Comparison of ENCODE assay signal across 8 cellular contexts in the genomic region with DNA sequence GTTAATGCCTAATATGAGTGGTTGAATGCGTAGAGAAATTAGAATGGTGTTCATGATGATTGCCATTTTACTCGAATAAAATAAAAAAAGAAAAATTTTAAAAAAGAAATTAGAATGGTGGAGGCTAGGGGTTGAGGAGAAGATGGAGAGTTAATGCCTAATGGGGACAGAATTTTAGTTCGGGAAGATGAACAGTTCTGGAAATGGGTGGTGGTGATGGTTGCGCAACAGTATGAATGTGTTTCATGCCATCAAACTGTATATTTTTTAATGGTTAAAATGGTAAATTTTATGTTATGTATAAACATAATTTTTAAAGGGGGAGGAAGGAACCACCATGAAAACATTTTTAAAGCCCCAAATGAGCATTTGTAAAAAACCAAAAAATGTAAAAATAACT.
"Had no signal": no experiment of that assay in that cellular context is flagged by ENCODE, and none has a peak within 500 bp of the region (broad histone marks: within the 10 kb centered on the region; RNA-seq: fewer than 3 reads in every experiment).

No MANE protein-coding gene starts in this region.

- H2AFZ ChIP-seq: GM23248 had no signal

- H3K27ac ChIP-seq: GM23248, HL-60, KMS-11 had no signal

- H3K4me3 ChIP-seq: GM23248 had no signal

- H3K4me2 ChIP-seq: KMS-11 had no signal

- H3K9ac ChIP-seq: GM23248, KMS-11 had no signal

- FAIRE-seq: H54 had no signal

- DNase-seq: GM23248, GOT3, H9, HCEC 1CT, KBM-7 had no signal
